1 cellular context compared by ENCODE assay signal in the genomic region with DNA sequence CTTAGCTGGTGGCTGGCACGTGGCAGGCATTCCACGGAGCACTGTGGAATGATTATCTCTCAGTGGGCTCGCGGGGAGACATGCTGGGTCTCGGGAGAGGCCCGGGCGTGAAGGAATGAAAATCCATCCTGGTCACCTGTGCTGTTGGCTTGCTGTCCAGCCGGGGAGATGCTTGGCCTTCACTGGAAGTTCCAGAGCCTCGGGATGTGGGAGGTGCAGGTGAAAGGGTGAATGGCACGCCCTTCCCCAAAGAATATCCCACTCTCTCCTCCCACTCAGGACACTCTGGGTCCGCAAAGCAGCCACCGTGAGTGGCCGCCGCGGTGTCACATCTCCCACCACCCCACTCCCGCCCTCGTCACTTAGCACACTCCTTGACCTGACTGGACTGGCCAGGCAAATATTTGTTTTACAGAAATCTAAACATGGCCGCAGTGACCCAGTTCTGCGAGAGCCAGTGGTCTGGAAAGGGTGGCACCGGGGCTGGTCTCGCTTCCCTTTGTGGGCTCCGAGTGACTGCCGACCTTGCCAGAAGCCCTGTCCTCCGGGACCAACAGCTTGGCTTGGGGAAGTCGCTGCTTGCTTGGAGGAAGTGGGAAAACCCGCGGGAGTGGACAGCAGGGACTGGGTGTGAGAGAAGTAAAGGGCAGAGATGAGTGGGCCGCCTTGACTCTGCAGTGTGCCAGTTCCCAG.
A peak's percentile ranks its signal among the peaks of the same experiment; 100 is the strongest.
TF ChIP-seq lines count a peak whose summit lies in the region.

No MANE protein-coding gene starts in this region.

TF ChIP-seq in HepG2, 621 proteins besides CTCF, POLR2A, EP300 and RAD21 (continued from another document and continues in another):
- TF ChIP-seq, protein P1, sequence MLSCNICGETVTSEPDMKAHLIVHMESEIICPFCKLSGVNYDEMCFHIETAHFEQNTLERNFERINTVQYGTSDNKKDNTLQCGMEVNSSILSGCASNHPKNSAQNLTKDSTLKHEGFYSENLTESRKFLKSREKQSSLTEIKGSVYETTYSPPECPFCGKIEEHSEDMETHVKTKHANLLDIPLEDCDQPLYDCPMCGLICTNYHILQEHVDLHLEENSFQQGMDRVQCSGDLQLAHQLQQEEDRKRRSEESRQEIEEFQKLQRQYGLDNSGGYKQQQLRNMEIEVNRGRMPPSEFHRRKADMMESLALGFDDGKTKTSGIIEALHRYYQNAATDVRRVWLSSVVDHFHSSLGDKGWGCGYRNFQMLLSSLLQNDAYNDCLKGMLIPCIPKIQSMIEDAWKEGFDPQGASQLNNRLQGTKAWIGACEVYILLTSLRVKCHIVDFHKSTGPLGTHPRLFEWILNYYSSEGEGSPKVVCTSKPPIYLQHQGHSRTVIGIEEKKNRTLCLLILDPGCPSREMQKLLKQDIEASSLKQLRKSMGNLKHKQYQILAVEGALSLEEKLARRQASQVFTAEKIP (CRISPR knock-in tag; IDR thresholded peaks at IDR 0.05; ENCODE audit: borderline replicate concordance), result no peak
- TF ChIP-seq SOX5 (CRISPR knock-in tag; IDR thresholded peaks at IDR 0.05; ENCODE audit: borderline replicate concordance) (peak; percentile 64), RELA (CRISPR knock-in tag; IDR thresholded peaks at IDR 0.05) (no peak), NFYC (CRISPR knock-in tag; IDR thresholded peaks at IDR 0.05) (no peak), ZNF790 (CRISPR knock-in tag; IDR thresholded peaks at IDR 0.05; ENCODE audit: borderline replicate concordance) (no peak), ZNF383 (CRISPR knock-in tag; IDR thresholded peaks at IDR 0.05; ENCODE audit: borderline replicate concordance) (no peak), ZNF557 (CRISPR knock-in tag; IDR thresholded peaks at IDR 0.05) (no peak), ARNT2 (CRISPR knock-in tag; IDR thresholded peaks at IDR 0.05; ENCODE audit: low read depth) (peak; percentile 73), NONO (IDR thresholded peaks at IDR 0.05) (no peak), NONO (CRISPR knock-in tag; conservative IDR thresholded peaks at IDR 0.05) (0 out of 2 replicates have a peak, but pooled peaks have one; percentile 40), ATF7-NPFF (CRISPR knock-in tag; IDR thresholded peaks at IDR 0.05; ENCODE audit: low read depth) (no peak), ZNF615 (CRISPR knock-in tag; IDR thresholded peaks at IDR 0.05; ENCODE audit: borderline replicate concordance) (no peak), SIX4 (CRISPR knock-in tag; IDR thresholded peaks at IDR 0.05) (peak; percentile 50; the same call in 1 of the 2 replicates), ISX (CRISPR knock-in tag; conservative IDR thresholded peaks at IDR 0.05) (no peak), ZNF451 (CRISPR knock-in tag; IDR thresholded peaks at IDR 0.05) (no peak), ZIK1 (CRISPR knock-in tag; IDR thresholded peaks at IDR 0.05; ENCODE audit: borderline replicate concordance, low read depth) (no peak), ZNF878 (CRISPR knock-in tag; IDR thresholded peaks at IDR 0.05) (peak; percentile 39; the same call in 1 of the 2 replicates), HHEX (CRISPR knock-in tag; IDR thresholded peaks at IDR 0.05) (0 out of 2 replicates have a peak, but pooled peaks have one; percentile 20), ZNF180 (CRISPR knock-in tag; IDR thresholded peaks at IDR 0.05; ENCODE audit: borderline replicate concordance, low read depth) (no peak; the same call in 1 of the 2 replicates), SP1 (IDR thresholded peaks at IDR 0.05) (no peak), SP1 (CRISPR knock-in tag; IDR thresholded peaks at IDR 0.05) (no peak), ZNF549 (CRISPR knock-in tag; IDR thresholded peaks at IDR 0.05) (no peak), ZNF235 (CRISPR knock-in tag; IDR thresholded peaks at IDR 0.05; ENCODE audit: borderline replicate concordance) (no peak), ZNF570 (CRISPR knock-in tag; IDR thresholded peaks at IDR 0.05; ENCODE audit: borderline replicate concordance) (no peak), ZMYM3 (CRISPR knock-in tag; IDR thresholded peaks at IDR 0.05) (peak; percentile 52; the same call in 1 of the 2 replicates), KDM3A (CRISPR knock-in tag; IDR thresholded peaks at IDR 0.05; ENCODE audit: low read depth) (no peak; the same call in 1 of the 2 replicates), ZNF773 (CRISPR knock-in tag; IDR thresholded peaks at IDR 0.05; ENCODE audit: borderline replicate concordance) (no peak), MEIS2 (CRISPR knock-in tag; IDR thresholded peaks at IDR 0.05) (0 out of 2 replicates have a peak, but pooled peaks have one; percentile 50), ZNF33B (CRISPR knock-in tag; IDR thresholded peaks at IDR 0.05) (peak; percentile 36; the same call in 1 of the 2 replicates), ZNF530 (CRISPR knock-in tag; IDR thresholded peaks at IDR 0.05; ENCODE audit: low read depth) (no peak), ELF3 (CRISPR knock-in tag; IDR thresholded peaks at IDR 0.05) (0 out of 2 replicates have a peak, but pooled peaks have one; percentile 54), KAT7 (CRISPR knock-in tag; IDR thresholded peaks at IDR 0.05; ENCODE audit: borderline replicate concordance) (no peak), KDM5A (IDR thresholded peaks at IDR 0.05; ENCODE audit: borderline replicate concordance, low read length) (no peak), ZNF263 (CRISPR knock-in tag; IDR thresholded peaks at IDR 0.05) (no peak), ZNF614 (CRISPR knock-in tag; IDR thresholded peaks at IDR 0.05; ENCODE audit: borderline replicate concordance) (peak; percentile 31; the same call in 1 of the 2 replicates)
- TF ChIP-seq, protein P2, sequence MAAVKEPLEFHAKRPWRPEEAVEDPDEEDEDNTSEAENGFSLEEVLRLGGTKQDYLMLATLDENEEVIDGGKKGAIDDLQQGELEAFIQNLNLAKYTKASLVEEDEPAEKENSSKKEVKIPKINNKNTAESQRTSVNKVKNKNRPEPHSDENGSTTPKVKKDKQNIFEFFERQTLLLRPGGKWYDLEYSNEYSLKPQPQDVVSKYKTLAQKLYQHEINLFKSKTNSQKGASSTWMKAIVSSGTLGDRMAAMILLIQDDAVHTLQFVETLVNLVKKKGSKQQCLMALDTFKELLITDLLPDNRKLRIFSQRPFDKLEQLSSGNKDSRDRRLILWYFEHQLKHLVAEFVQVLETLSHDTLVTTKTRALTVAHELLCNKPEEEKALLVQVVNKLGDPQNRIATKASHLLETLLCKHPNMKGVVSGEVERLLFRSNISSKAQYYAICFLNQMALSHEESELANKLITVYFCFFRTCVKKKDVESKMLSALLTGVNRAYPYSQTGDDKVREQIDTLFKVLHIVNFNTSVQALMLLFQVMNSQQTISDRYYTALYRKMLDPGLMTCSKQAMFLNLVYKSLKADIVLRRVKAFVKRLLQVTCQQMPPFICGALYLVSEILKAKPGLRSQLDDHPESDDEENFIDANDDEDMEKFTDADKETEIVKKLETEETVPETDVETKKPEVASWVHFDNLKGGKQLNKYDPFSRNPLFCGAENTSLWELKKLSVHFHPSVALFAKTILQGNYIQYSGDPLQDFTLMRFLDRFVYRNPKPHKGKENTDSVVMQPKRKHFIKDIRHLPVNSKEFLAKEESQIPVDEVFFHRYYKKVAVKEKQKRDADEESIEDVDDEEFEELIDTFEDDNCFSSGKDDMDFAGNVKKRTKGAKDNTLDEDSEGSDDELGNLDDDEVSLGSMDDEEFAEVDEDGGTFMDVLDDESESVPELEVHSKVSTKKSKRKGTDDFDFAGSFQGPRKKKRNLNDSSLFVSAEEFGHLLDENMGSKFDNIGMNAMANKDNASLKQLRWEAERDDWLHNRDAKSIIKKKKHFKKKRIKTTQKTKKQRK (IDR thresholded peaks at IDR 0.05; ENCODE audit: low read length), result no peak
- TF ChIP-seq, protein P3, sequence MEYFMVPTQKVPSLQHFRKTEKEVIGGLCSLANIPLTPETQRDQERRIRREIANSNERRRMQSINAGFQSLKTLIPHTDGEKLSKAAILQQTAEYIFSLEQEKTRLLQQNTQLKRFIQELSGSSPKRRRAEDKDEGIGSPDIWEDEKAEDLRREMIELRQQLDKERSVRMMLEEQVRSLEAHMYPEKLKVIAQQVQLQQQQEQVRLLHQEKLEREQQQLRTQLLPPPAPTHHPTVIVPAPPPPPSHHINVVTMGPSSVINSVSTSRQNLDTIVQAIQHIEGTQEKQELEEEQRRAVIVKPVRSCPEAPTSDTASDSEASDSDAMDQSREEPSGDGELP (IDR thresholded peaks at IDR 0.05; ENCODE audit: borderline replicate concordance, low read depth), result 0 out of 2 replicates have a peak, but pooled peaks have one; percentile 6
- TF ChIP-seq, protein P4, sequence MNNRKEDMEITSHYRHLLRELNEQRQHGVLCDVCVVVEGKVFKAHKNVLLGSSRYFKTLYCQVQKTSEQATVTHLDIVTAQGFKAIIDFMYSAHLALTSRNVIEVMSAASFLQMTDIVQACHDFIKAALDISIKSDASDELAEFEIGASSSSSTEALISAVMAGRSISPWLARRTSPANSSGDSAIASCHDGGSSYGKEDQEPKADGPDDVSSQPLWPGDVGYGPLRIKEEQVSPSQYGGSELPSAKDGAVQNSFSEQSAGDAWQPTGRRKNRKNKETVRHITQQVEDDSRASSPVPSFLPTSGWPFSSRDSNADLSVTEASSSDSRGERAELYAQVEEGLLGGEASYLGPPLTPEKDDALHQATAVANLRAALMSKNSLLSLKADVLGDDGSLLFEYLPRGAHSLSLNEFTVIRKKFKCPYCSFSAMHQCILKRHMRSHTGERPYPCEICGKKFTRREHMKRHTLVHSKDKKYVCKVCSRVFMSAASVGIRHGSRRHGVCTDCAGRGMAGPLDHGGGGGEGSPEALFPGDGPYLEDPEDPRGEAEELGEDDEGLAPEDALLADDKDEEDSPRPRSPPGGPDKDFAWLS (CRISPR knock-in tag; IDR thresholded peaks at IDR 0.05; ENCODE audit: borderline replicate concordance), result no peak
- TF ChIP-seq, protein P5, sequence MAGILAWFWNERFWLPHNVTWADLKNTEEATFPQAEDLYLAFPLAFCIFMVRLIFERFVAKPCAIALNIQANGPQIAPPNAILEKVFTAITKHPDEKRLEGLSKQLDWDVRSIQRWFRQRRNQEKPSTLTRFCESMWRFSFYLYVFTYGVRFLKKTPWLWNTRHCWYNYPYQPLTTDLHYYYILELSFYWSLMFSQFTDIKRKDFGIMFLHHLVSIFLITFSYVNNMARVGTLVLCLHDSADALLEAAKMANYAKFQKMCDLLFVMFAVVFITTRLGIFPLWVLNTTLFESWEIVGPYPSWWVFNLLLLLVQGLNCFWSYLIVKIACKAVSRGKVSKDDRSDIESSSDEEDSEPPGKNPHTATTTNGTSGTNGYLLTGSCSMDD (CRISPR knock-in tag; IDR thresholded peaks at IDR 0.05), result no peak
- TF ChIP-seq, protein P6, sequence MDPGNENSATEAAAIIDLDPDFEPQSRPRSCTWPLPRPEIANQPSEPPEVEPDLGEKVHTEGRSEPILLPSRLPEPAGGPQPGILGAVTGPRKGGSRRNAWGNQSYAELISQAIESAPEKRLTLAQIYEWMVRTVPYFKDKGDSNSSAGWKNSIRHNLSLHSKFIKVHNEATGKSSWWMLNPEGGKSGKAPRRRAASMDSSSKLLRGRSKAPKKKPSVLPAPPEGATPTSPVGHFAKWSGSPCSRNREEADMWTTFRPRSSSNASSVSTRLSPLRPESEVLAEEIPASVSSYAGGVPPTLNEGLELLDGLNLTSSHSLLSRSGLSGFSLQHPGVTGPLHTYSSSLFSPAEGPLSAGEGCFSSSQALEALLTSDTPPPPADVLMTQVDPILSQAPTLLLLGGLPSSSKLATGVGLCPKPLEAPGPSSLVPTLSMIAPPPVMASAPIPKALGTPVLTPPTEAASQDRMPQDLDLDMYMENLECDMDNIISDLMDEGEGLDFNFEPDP (CRISPR knock-in tag; conservative IDR thresholded peaks at IDR 0.05), result no peak
- TF ChIP-seq, protein P7, sequence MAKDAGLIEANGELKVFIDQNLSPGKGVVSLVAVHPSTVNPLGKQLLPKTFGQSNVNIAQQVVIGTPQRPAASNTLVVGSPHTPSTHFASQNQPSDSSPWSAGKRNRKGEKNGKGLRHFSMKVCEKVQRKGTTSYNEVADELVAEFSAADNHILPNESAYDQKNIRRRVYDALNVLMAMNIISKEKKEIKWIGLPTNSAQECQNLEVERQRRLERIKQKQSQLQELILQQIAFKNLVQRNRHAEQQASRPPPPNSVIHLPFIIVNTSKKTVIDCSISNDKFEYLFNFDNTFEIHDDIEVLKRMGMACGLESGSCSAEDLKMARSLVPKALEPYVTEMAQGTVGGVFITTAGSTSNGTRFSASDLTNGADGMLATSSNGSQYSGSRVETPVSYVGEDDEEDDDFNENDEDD (CRISPR knock-in tag; IDR thresholded peaks at IDR 0.05; ENCODE audit: borderline replicate concordance), result peak; percentile 25; the same call in 1 of the 2 replicates
- TF ChIP-seq, protein P8, sequence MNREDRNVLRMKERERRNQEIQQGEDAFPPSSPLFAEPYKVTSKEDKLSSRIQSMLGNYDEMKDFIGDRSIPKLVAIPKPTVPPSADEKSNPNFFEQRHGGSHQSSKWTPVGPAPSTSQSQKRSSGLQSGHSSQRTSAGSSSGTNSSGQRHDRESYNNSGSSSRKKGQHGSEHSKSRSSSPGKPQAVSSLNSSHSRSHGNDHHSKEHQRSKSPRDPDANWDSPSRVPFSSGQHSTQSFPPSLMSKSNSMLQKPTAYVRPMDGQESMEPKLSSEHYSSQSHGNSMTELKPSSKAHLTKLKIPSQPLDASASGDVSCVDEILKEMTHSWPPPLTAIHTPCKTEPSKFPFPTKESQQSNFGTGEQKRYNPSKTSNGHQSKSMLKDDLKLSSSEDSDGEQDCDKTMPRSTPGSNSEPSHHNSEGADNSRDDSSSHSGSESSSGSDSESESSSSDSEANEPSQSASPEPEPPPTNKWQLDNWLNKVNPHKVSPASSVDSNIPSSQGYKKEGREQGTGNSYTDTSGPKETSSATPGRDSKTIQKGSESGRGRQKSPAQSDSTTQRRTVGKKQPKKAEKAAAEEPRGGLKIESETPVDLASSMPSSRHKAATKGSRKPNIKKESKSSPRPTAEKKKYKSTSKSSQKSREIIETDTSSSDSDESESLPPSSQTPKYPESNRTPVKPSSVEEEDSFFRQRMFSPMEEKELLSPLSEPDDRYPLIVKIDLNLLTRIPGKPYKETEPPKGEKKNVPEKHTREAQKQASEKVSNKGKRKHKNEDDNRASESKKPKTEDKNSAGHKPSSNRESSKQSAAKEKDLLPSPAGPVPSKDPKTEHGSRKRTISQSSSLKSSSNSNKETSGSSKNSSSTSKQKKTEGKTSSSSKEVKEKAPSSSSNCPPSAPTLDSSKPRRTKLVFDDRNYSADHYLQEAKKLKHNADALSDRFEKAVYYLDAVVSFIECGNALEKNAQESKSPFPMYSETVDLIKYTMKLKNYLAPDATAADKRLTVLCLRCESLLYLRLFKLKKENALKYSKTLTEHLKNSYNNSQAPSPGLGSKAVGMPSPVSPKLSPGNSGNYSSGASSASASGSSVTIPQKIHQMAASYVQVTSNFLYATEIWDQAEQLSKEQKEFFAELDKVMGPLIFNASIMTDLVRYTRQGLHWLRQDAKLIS (CRISPR knock-in tag; IDR thresholded peaks at IDR 0.05), result no peak
- TF ChIP-seq, protein P9, sequence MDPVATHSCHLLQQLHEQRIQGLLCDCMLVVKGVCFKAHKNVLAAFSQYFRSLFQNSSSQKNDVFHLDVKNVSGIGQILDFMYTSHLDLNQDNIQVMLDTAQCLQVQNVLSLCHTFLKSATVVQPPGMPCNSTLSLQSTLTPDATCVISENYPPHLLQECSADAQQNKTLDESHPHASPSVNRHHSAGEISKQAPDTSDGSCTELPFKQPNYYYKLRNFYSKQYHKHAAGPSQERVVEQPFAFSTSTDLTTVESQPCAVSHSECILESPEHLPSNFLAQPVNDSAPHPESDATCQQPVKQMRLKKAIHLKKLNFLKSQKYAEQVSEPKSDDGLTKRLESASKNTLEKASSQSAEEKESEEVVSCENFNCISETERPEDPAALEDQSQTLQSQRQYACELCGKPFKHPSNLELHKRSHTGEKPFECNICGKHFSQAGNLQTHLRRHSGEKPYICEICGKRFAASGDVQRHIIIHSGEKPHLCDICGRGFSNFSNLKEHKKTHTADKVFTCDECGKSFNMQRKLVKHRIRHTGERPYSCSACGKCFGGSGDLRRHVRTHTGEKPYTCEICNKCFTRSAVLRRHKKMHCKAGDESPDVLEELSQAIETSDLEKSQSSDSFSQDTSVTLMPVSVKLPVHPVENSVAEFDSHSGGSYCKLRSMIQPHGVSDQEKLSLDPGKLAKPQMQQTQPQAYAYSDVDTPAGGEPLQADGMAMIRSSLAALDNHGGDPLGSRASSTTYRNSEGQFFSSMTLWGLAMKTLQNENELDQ (CRISPR knock-in tag; IDR thresholded peaks at IDR 0.05; ENCODE audit: borderline replicate concordance), result no peak
